Comparison of ENCODE assay signal across 10 cellular contexts in the genomic region with DNA sequence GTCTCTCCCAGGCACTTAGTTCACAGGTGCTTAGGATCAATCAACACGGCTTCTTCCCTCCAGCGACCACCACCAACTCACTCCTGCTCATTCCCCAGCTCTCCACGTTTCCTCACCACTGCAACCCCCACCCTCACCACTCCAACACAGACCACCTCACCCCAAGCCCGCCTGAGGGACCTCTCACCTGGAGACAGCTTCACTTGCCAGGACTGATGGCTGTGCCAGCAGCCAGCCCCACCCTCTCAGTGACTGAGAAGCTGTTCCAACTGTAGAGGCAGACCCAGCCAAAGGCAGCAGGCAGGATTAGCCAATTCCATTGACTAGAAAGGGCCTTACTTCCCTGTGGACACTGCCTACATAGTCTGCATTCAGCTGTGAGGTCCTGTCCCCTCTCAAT. TPM values are rescaled to one million over a fixed set of nuclear protein-coding genes. Genes with fewer than 3 reads are reported as not detected.
DNase-seq lines count a peak whose midpoint lies in the region; ATAC-seq and TF ChIP-seq lines count a peak whose summit lies in the region.
"Had no signal": no experiment of that assay in that cellular context is flagged by ENCODE, and none has a peak within 500 bp of the region (broad histone marks: within the 10 kb centered on the region; RNA-seq: fewer than 3 reads in every experiment).

No MANE protein-coding gene starts in this region.

- no peaks in the 10 kb centered on the region for H3K9me3 ChIP-seq in CD8-positive, alpha-beta memory T cell (ENCODE audit: low read length)
- H3K9me3 ChIP-seq in MM.1S (replicated peaks; ENCODE audit: insufficient read depth, low read length), result no peaks in the 10 kb centered on the region
- H3K9me3 ChIP-seq: uterus had no signal

- TF ChIP-seq CTCF in MM.1S (IDR thresholded peaks at IDR 0.05; ENCODE audit: low read length), result no peak
- TF ChIP-seq CTCF in progenitor cell of endocrine pancreas (IDR thresholded peaks at IDR 0.05; ENCODE audit: unreplicated experiment), result no peak

- ATAC-seq in effector memory CD8-positive, alpha-beta T cell (replicated peaks), result no peak

- H3K27me3 Mint-ChIP-seq in CD8-positive, alpha-beta memory T cell, result peaks cover 0 to 4% of the 10 kb centered on the region in 2 donors
- no peaks in the 10 kb centered on the region for H3K27me3 Mint-ChIP-seq in effector memory CD8-positive, alpha-beta T cell
- H3K27me3 Mint-ChIP-seq in progenitor cell of endocrine pancreas, result no peaks in the 10 kb centered on the region

- H3K9me3 Mint-ChIP-seq in CD8-positive, alpha-beta memory T cell, result no peaks in the 10 kb centered on the region
- no peaks in the 10 kb centered on the region for H3K9me3 Mint-ChIP-seq in effector memory CD8-positive, alpha-beta T cell
- no peaks in the 10 kb centered on the region for H3K9me3 Mint-ChIP-seq in progenitor cell of endocrine pancreas (ENCODE audit: low read depth)

- H3K4me1 Mint-ChIP-seq in CD8-positive, alpha-beta memory T cell, result peaks cover 63 to 94% (median 80%) of the 10 kb centered on the region in 3 donors
- peaks cover 63 to 76% of the 10 kb centered on the region in 2 donors for H3K4me1 Mint-ChIP-seq in effector memory CD8-positive, alpha-beta T cell (ENCODE audit: low read depth in 2 of 2)
- peaks cover 61% of the 10 kb centered on the region for H3K4me1 Mint-ChIP-seq in progenitor cell of endocrine pancreas (ENCODE audit: low read depth)

- no peak overlapping the region for H2AFZ ChIP-seq in MM.1S (ENCODE audit: low read length)

- POLR2A ChIA-PET in CD8-positive, alpha-beta memory T cell (lab: Charles Lee), result no interaction called here

- no peak overlapping the region for H3K4me3 ChIP-seq in CD8-positive, alpha-beta memory T cell (ENCODE audit: low read length)
- H3K4me3 ChIP-seq in MM.1S (ENCODE audit: low read length), result no peak overlapping the region
- H3K4me3 ChIP-seq: uterus had no signal

- H3K9ac ChIP-seq in MM.1S (ENCODE audit: low read length), result no peak overlapping the region

- H3K4me2 ChIP-seq in MM.1S (ENCODE audit: low read depth, low read length), result no peak overlapping the region

- H3K79me2 ChIP-seq in MM.1S (ENCODE audit: low read length), result peaks cover 33% of the 10 kb centered on the region

- H3K9me2 ChIP-seq in MM.1S (replicated peaks; ENCODE audit: insufficient read depth, low read length), result no peaks in the 10 kb centered on the region

- no peaks in the 10 kb centered on the region for H4K20me1 ChIP-seq in MM.1S (ENCODE audit: insufficient read depth, low read length)

- CTCF ChIA-PET in CD8-positive, alpha-beta memory T cell (lab: Charles Lee), result no interaction called here

- H3K36me3 Mint-ChIP-seq in CD8-positive, alpha-beta memory T cell, result peaks cover 14 to 57% (median 16%) of the 10 kb centered on the region in 3 donors
- peaks cover 86% of the 10 kb centered on the region for H3K36me3 Mint-ChIP-seq in effector memory CD8-positive, alpha-beta T cell (ENCODE audit: insufficient read depth)
- peaks cover 26% of the 10 kb centered on the region for H3K36me3 Mint-ChIP-seq in progenitor cell of endocrine pancreas (ENCODE audit: insufficient read depth)

- peaks cover 40% of the 10 kb centered on the region for H3K4me1 ChIP-seq in CD8-positive, alpha-beta memory T cell (ENCODE audit: insufficient read depth, low read length)
- H3K4me1 ChIP-seq in MM.1S (ENCODE audit: low read length), result peaks cover 19% of the 10 kb centered on the region

- DNase-seq in CD8-positive, alpha-beta memory T cell, result no peak
- DNase-seq in MM.1S (no peak), progenitor cell of endocrine pancreas (ENCODE audit: low spot score, unreplicated experiment) (no peak), SIG-M5 treated with dmso at 0.1 percent for 504 hours (lab: John Stamatoyannopoulos, UW; ENCODE audit: unreplicated experiment) (no peak), NCI-H1417 (lab: John Stamatoyannopoulos, UW) (no peak)
- no peak for DNase-seq in effector memory CD8-positive, alpha-beta T cell
- DNase-seq in stimulated activated CD4-positive, alpha-beta T cell treated with anti-CD3 and anti-CD28 coated beads, Interleukin-4, amount 100 ng/mL, for 4 hours, result no peak
- DNase-seq: uterus, WERI-Rb-1 had no signal

- H3K27ac Mint-ChIP-seq in CD8-positive, alpha-beta memory T cell, result peak overlapping the region; percentile 63 to 96 (median 85)
- H3K27ac Mint-ChIP-seq in effector memory CD8-positive, alpha-beta T cell, result peak overlapping the region; percentile 84 to 100
- H3K27ac Mint-ChIP-seq in progenitor cell of endocrine pancreas, result peak overlapping the region; percentile 87

- H3F3A ChIP-seq in MM.1S (ENCODE audit: insufficient read depth, low read length), result peaks cover 5% of the 10 kb centered on the region

- peaks cover 31% of the 10 kb centered on the region for H3K36me3 ChIP-seq in CD8-positive, alpha-beta memory T cell (ENCODE audit: insufficient read depth, low read length)
- peaks cover 10% of the 10 kb centered on the region for H3K36me3 ChIP-seq in MM.1S (replicated peaks; ENCODE audit: insufficient read depth, low read length)
- H3K36me3 ChIP-seq: uterus had no signal

- no peaks in the 10 kb centered on the region for H3K27me3 ChIP-seq in CD8-positive, alpha-beta memory T cell (ENCODE audit: insufficient read depth, low read length, poor library complexity, severe bottlenecking)
- no peaks in the 10 kb centered on the region for H3K27me3 ChIP-seq in MM.1S (replicated peaks; ENCODE audit: insufficient read depth, low read length)
- H3K27me3 ChIP-seq: uterus had no signal

- H3K27ac ChIP-seq in CD8-positive, alpha-beta memory T cell (ENCODE audit: low read depth, low read length), result no peak overlapping the region
- H3K27ac ChIP-seq in MM.1S (ENCODE audit: low read length), result peak overlapping the region; percentile 10; the same call in 1 of the 2 replicates
- H3K27ac ChIP-seq: WERI-Rb-1 had no signal

- peak overlapping the region in 1 of 7 donors; percentile 6 for H3K4me3 Mint-ChIP-seq in CD8-positive, alpha-beta memory T cell
- peak overlapping the region in 1 of 2 donors; percentile 40 for H3K4me3 Mint-ChIP-seq in effector memory CD8-positive, alpha-beta T cell
- no peak overlapping the region for H3K4me3 Mint-ChIP-seq in progenitor cell of endocrine pancreas (ENCODE audit: low read depth)

RNA-seq across cellular contexts. Expression of gene TAGLN2, which starts 7.8 kb away (rescaled TPM):
- total RNA-seq in CD8-positive, alpha-beta memory T cell, result 100 to 1,000 TPM; 566 to 578 TPM
- polyA plus RNA-seq in CD8-positive, alpha-beta memory T cell, result 811 TPM
- total RNA-seq in progenitor cell of endocrine pancreas, result 153 and 159 TPM in 2 replicates

RNA-seq across cellular contexts. Expression of gene CFAP45, which starts 17.6 kb away (rescaled TPM):
- total RNA-seq in CD8-positive, alpha-beta memory T cell, result 1 to 10 TPM in 1 of 2 experiments, under 1 TPM in 1; 0.75 to 1.2 TPM
- 0.18 TPM for polyA plus RNA-seq in CD8-positive, alpha-beta memory T cell
- total RNA-seq in progenitor cell of endocrine pancreas, result 0.74 and 1.0 TPM in 2 replicates

RNA-seq across cellular contexts. Expression of gene IGSF9, which starts 27.9 kb away (rescaled TPM):
- under 1 TPM; 0.04 to 0.11 TPM for total RNA-seq in CD8-positive, alpha-beta memory T cell
- polyA plus RNA-seq in CD8-positive, alpha-beta memory T cell, result not detected
- total RNA-seq in progenitor cell of endocrine pancreas, result 68.2 and 68.6 TPM in 2 replicates

RNA-seq across cellular contexts. Expression of gene SLAMF9, which starts 36.5 kb away (rescaled TPM):
- total RNA-seq in CD8-positive, alpha-beta memory T cell, result not detected
- polyA plus RNA-seq in CD8-positive, alpha-beta memory T cell, result not detected
- not detected in 2 replicates for total RNA-seq in progenitor cell of endocrine pancreas
- total RNA-seq: epithelial cell of proximal tubule, uterus had no signal

RNA-seq across cellular contexts. Expression of gene VSIG8, which starts 55.1 kb away (rescaled TPM):
- not detected for total RNA-seq in CD8-positive, alpha-beta memory T cell
- polyA plus RNA-seq in CD8-positive, alpha-beta memory T cell, result not detected
- total RNA-seq in progenitor cell of endocrine pancreas, result 0.20 TPM in 1 of 2 replicates, not detected in the other
- total RNA-seq: epithelial cell of proximal tubule had no signal

Comparison
In these comparisons a context has a peak if more than half of its experiments do, and no peak if none do; other contexts are left out.
1. RNA of gene IGSF9, which starts 27.9 kb away (total RNA-seq): 68.2 to 68.6 TPM in progenitor cell of endocrine pancreas; 0.04 to 0.11 TPM in CD8-positive, alpha-beta memory T cell; every median in the first group is over 10 times any median in the second.
2. Peak in every context shown above with its lines, with median percentiles within 50 percentile points of each other: H3K27ac Mint-ChIP-seq.